Comparison of ENCODE assay signal across 8 cellular contexts in genomic region chr10:110918269-110918632, GRCh38. TPM values are rescaled to one million over a fixed set of nuclear protein-coding genes. Genes with fewer than 3 reads are reported as not detected.
DNase-seq lines count a peak whose midpoint lies in the region; ATAC-seq and TF ChIP-seq lines count a peak whose summit lies in the region.

No MANE protein-coding gene starts in this region.

- no peaks in the 10 kb centered on the region for H3K27me3 ChIP-seq in Panc1 (ENCODE audit: control insufficient read depth, insufficient read depth, low read length)
- no peaks in the 10 kb centered on the region for H3K27me3 ChIP-seq in skeletal muscle satellite cell (ENCODE audit: control insufficient read depth, insufficient read depth, low read length)

- in situ Hi-C loops in Panc1 (cut with HindIII; ENCODE audit: low pct_unique_long_range_greater_than_20kb, low sequenced_read_pairs) (no loop called here), astrocyte of the cerebellum (cut with HindIII; ENCODE audit: low sequenced_read_pairs) (no loop called here)

- TF ChIP-seq CTCF in Panc1 (IDR thresholded peaks at IDR 0.05) (peak; percentile 10; the same call in 1 of the 2 replicates), astrocyte of the cerebellum (IDR thresholded peaks at IDR 0.05; ENCODE audit: low read depth, low read length, missing control alignments) (no peak)

- CTCF ChIA-PET in Panc1 (lab: Charles Lee): interaction anchor here (0.6 kb wide), 2 partner anchors 411 to 584 kb away, joined by 3 to 5 read pairs; no protein-coding TSS in a partner anchor

- POLR2A ChIA-PET in Panc1 (lab: Charles Lee): interaction anchor here (0.6 to 1.8 kb wide), 12 partner anchors 8 to 529 kb away, joined by 3 to 10 read pairs (median 4); partner anchors contain the start of gene PDCD4

- H3K27ac ChIP-seq in Panc1 (ENCODE audit: low read length): peak overlapping the region; percentile 96

- H3K36me3 ChIP-seq in Panc1 (ENCODE audit: control insufficient read depth, insufficient read depth, low read length) (peaks cover 6% of the 10 kb centered on the region; the same call in 1 of the 2 replicates), skeletal muscle satellite cell (ENCODE audit: insufficient read depth, low read length) (no peaks in the 10 kb centered on the region)

- peak overlapping the region; percentile 97 for H3K9ac ChIP-seq in skeletal muscle satellite cell (ENCODE audit: low read depth, low read length)

- ATAC-seq in Right ventricle myocardium inferior: no peak
- no peak for ATAC-seq in left ventricle myocardium superior
- ATAC-seq in Panc1: no peak
- ATAC-seq in GM18858 (IDR thresholded peaks at IDR 0.05; ENCODE audit: unreplicated experiment): no peak
- no peak for ATAC-seq in GM18520 (IDR thresholded peaks at IDR 0.05; ENCODE audit: unreplicated experiment)

- H3K4me1 ChIP-seq in Panc1 (ENCODE audit: control insufficient read depth, insufficient read depth, low read length) (peaks cover 35% of the 10 kb centered on the region), skeletal muscle satellite cell (ENCODE audit: control insufficient read depth, insufficient read depth, low read length) (peaks cover 45% of the 10 kb centered on the region)

- peak; percentile 98 for DNase-seq in Right ventricle myocardium inferior (ENCODE audit: missing footprints)
- no peak for DNase-seq in left ventricle myocardium superior
- DNase-seq in Panc1 (ENCODE audit: low read depth, low spot score): peak; percentile 79
- peak; percentile 85 for DNase-seq in astrocyte of the cerebellum (ENCODE audit: low read depth)
- peak; percentile 80 for DNase-seq in iPS DF 4.7 (ENCODE audit: extremely low read depth, low spot score)

- no TSS peak for BruUV-seq in Panc1 (replicated peaks; lab: Mats Ljungman, UMichigan)

- H3K9me3 ChIP-seq in Panc1 (ENCODE audit: control insufficient read depth, insufficient read depth, low read depth, low read length) (no peaks in the 10 kb centered on the region), skeletal muscle satellite cell (replicated peaks; ENCODE audit: low read length) (no peaks in the 10 kb centered on the region)

- peak overlapping the region; percentile 60 to 76 for H3K4me3 ChIP-seq in Panc1 (ENCODE audit: low read depth in 2 of 2, low read length in 2 of 2)
- H3K4me3 ChIP-seq in astrocyte of the cerebellum (ENCODE audit: low read depth, low read length): peak overlapping the region; percentile 69
- peak overlapping the region; percentile 84 for H3K4me3 ChIP-seq in skeletal muscle satellite cell (ENCODE audit: low read length)

- intact Hi-C loops in Right ventricle myocardium inferior (cut with DNase I) (loop anchor here (2.0 to 10.0 kb wide), 2 partner anchors 47 to 613 kb away; partner anchors contain the start of genes PDCD4 and SMNDC1), left ventricle myocardium superior (cut with micrococcal nuclease) (no loop called here), Panc1 (cut with micrococcal nuclease; ENCODE audit: unreplicated experiment) (no loop called here)

- peak overlapping the region; percentile 82 for H3K4me2 ChIP-seq in skeletal muscle satellite cell (ENCODE audit: low read length)

RNA-seq across cellular contexts. Expression of gene BBIP1, which starts 0.7 kb away (rescaled TPM):
- 19.0 TPM for total RNA-seq in Right ventricle myocardium inferior
- total RNA-seq in left ventricle myocardium superior: 20.6 TPM
- total RNA-seq in Panc1 (2021; ENCODE audit: unreplicated experiment): 55.2 TPM
- polyA plus RNA-seq in Panc1 (2012; ENCODE audit: insufficient read length): 21.2 TPM
- total RNA-seq in skeletal muscle satellite cell (2012; rRNA removed): 18.3 and 21.2 TPM in 2 replicates

RNA-seq across cellular contexts. Expression of gene SHOC2, which starts 1.2 kb away (rescaled TPM):
- total RNA-seq in Right ventricle myocardium inferior (44.2 TPM), left ventricle myocardium superior (42.7 TPM), Panc1 (2021; ENCODE audit: unreplicated experiment) (56.6 TPM)
- 17.8 TPM for polyA plus RNA-seq in Panc1 (2012; ENCODE audit: insufficient read length)
- total RNA-seq in skeletal muscle satellite cell (2012; rRNA removed): 32.4 and 33.9 TPM in 2 replicates

RNA-seq across cellular contexts. Expression of gene PDCD4, which starts 46.5 kb away (rescaled TPM):
- total RNA-seq in Right ventricle myocardium inferior (71.6 TPM), left ventricle myocardium superior (82.4 TPM), Panc1 (2021; ENCODE audit: unreplicated experiment) (33.6 TPM)
- polyA plus RNA-seq in Panc1 (2012; ENCODE audit: insufficient read length): 44.0 TPM
- total RNA-seq in skeletal muscle satellite cell (2012; rRNA removed): 15.9 and 28.6 TPM in 2 replicates
